In the genomic region with DNA sequence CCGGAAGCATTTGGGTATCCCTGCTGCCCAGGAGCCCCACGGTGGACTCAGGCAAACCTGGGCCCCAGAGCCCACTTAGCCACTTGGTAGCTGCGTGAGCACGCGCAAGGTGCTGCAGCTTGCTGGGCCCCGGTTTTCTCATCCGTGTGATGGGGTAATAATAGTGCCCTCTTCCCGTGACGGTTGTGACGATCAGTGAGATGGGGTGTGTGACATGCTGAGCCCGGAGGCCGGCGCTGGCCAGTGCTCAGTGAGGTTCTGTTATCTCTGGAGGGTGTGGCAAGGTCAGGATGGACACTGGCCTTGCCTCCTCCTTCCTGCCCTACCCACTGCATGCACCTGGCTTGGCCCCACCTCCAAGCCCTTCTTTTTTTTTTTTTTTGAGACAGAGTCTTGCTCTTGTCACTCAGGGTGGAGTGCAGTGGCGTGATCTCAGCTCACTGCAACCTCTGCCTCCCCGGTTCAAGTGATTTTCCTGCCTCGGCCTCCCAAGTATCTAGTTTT, we compare ENCODE assay signal across 22 cellular contexts.
"Had no signal": no experiment of that assay in that cellular context is flagged by ENCODE, and none has a peak within 500 bp of the region (broad histone marks: within the 10 kb centered on the region; RNA-seq: fewer than 3 reads in every experiment).

No MANE protein-coding gene starts in this region.

- H3K27ac ChIP-seq: left lung, neutrophil, pancreas, right lobe of liver, suprapubic skin, transverse colon, vagina had no signal

- H3K9me3 ChIP-seq: left lung, neutrophil, pancreas, right lobe of liver, suprapubic skin, transverse colon, vagina had no signal

- ATAC-seq: effector memory CD8-positive, alpha-beta T cell; left lung; naive thymus-derived CD8-positive, alpha-beta T cell; pancreas; stimulated activated naive CD8-positive, alpha-beta T cell treated with anti-CD3 and anti-CD28 coated beads, Interleukin-15, amount 100 ng/mL, for 72 hours had no signal

- H3K4me3 ChIP-seq: left lung, pancreas, right lobe of liver, suprapubic skin, transverse colon, vagina had no signal

- H3K27me3 ChIP-seq: neutrophil, pancreas, right lobe of liver, suprapubic skin, transverse colon, vagina had no signal

- H3K36me3 ChIP-seq: left lung, pancreas, right lobe of liver, suprapubic skin, transverse colon, vagina had no signal

- DNase-seq: cortex of kidney; effector memory CD8-positive, alpha-beta T cell; hypothalamus; left lung; mesenchymal stem cell; midbrain; naive thymus-derived CD8-positive, alpha-beta T cell; right lobe of liver; small intestine; stimulated activated CD4-positive, alpha-beta T cell treated with anti-CD3 and anti-CD28 coated beads, Interleukin-12 subunit alpha, Interleukin-12 subunit beta, amount 100 ng/mL, for 4 hours; stimulated activated CD4-positive, alpha-beta T cell treated with anti-CD3 and anti-CD28 coated beads, Interleukin-1b, Interleukin-23, amount 100 ng/mL, for 48 hours; stimulated activated CD4-positive, alpha-beta T cell treated with anti-CD3 and anti-CD28 coated beads, Interleukin-4, amount 100 ng/mL, for 1 hour; stimulated activated CD8-positive, alpha-beta memory T cell treated with anti-CD3 and anti-CD28 coated beads, Interleukin-4, amount 100 ng/mL, for 48 hours; stimulated activated naive CD4-positive, alpha-beta T cell; stimulated activated naive CD8-positive, alpha-beta T cell treated with anti-CD3 and anti-CD28 coated beads, Interleukin-15, amount 100 ng/mL, for 72 hours; transverse colon had no signal

- FAIRE-seq: frontal cortex, keratinocyte, pancreas, small intestine had no signal

- H3K4me1 ChIP-seq: left lung, right lobe of liver, vagina had no signal
